1 cellular context compared by ENCODE assay signal in the genomic region with DNA sequence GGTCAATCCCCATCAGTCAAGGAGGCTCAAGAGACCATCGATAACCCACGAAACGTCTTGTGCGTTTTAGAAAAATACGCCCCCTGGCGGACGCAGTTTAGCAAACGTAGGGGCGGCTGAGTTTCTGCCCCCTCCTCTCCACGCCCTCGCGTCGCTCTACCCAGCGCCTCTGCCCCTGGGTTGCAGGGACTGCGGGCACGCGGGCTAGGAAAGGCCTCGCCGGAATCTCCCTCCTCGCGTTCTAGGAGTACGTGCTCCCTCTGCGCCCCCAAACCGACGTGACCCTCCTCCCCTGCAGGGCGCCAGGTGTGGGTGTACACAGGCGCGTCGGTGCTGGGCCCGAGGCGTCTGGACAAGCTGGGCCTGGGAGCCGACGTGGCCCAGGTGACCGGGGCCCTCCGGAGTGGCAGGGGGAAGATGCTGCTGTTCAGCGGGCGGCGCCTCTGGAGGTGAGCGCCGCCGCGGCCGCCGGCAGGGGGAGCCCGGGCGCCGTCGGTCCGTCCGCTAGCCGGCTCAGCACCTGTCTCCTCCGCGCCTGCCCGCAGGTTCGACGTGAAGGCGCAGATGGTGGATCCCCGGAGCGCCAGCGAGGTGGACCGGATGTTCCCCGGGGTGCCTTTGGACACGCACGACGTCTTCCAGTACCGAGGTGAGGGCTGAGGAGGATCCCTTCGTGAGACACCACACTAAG.
A peak's percentile ranks its signal among the peaks of the same experiment; 100 is the strongest.
TF ChIP-seq lines count a peak whose summit lies in the region.

No MANE protein-coding gene starts in this region.

TF ChIP-seq in K562, 482 proteins besides CTCF, POLR2A, EP300 and RAD21 (continued from another document):
- no peak for TF ChIP-seq AFF1 (IDR thresholded peaks at IDR 0.05; ENCODE audit: low read depth in 1 of 2, partially characterized antibody in 2 of 2)
- TF ChIP-seq SRSF1 (IDR thresholded peaks at IDR 0.05; ENCODE audit: low read depth, low read length): no peak
- TF ChIP-seq ZKSCAN8 (CRISPR knock-in tag; IDR thresholded peaks at IDR 0.05): no peak
- no peak for TF ChIP-seq EZH2 (IDR thresholded peaks at IDR 0.05; ENCODE audit: borderline replicate concordance, low read depth, low read length)
- TF ChIP-seq CREB3L1 (IDR thresholded peaks at IDR 0.05; ENCODE audit: borderline replicate concordance, low read depth): peak; percentile 52; the same call in 1 of the 2 replicates
- no peak for TF ChIP-seq TRIM24 (IDR thresholded peaks at IDR 0.05)
- no peak for TF ChIP-seq CBFA2T3 (IDR thresholded peaks at IDR 0.05)
- no peak for TF ChIP-seq NCOA4 (IDR thresholded peaks at IDR 0.05; ENCODE audit: partially characterized antibody)
- TF ChIP-seq PCBP2 (IDR thresholded peaks at IDR 0.05; ENCODE audit: low read depth, low read length, poor library complexity, severe bottlenecking): no peak
- TF ChIP-seq NCOA1 (IDR thresholded peaks at IDR 0.05; ENCODE audit: low read depth): no peak
- TF ChIP-seq CSDE1 (IDR thresholded peaks at IDR 0.05): no peak
- TF ChIP-seq, protein P1, sequence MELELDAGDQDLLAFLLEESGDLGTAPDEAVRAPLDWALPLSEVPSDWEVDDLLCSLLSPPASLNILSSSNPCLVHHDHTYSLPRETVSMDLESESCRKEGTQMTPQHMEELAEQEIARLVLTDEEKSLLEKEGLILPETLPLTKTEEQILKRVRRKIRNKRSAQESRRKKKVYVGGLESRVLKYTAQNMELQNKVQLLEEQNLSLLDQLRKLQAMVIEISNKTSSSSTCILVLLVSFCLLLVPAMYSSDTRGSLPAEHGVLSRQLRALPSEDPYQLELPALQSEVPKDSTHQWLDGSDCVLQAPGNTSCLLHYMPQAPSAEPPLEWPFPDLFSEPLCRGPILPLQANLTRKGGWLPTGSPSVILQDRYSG (tag; conservative IDR thresholded peaks at IDR 0.05; ENCODE audit: low read depth): no peak
- no peak for TF ChIP-seq ZNF76 (CRISPR knock-in tag; IDR thresholded peaks at IDR 0.05; ENCODE audit: borderline replicate concordance)
- no peak for TF ChIP-seq PHF8 (IDR thresholded peaks at IDR 0.05; ENCODE audit: borderline replicate concordance, low read length)
- peak; percentile 55; the same call in 1 of the 2 replicates for TF ChIP-seq NFIC (IDR thresholded peaks at IDR 0.05)
- no peak for TF ChIP-seq CBFB (CRISPR knock-in tag; IDR thresholded peaks at IDR 0.05)
- no peak for TF ChIP-seq ZNF584 (CRISPR knock-in tag; IDR thresholded peaks at IDR 0.05; ENCODE audit: low read depth)
- no peak for TF ChIP-seq ELK1 (CRISPR knock-in tag; IDR thresholded peaks at IDR 0.05)
